In the genomic region with DNA sequence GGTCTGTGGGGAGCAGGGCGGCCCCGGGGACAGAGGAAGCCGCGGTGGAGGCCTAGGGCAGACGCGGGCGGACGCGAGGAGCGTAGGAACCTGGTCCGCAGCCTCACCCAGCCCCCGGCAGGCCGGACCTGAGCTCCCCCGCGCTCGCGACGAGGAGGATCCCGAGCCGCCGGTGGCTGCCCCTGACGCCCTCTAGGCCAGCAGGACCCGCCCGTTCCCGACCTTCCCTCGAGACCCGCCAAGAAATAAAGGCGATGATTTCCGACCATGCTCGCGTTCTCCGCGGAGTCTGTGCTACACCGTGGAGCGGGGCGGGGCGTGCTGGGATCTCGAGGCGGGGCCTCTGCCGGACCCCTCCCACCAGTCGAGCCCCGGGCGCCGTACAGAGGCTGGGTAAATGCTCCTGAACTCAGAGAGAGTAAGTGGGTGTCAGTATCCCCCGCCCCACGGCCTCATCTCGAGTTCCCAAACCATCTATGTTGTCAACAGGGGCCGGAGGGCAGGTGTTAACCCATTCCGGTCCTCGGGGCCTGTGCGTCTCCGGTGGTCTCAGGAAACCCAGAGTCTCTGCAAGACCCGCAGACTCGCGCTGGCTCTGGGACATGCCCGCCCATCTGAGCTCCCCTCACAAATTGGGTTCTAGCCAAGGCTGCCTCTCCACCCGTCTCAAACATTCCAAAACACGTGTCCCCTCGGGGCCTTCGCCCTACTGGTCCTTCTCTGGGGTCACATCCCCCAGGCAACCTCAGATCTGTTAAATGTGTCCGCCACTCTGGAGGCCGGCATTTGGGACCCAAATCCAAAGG, we compare ENCODE assay signal across 8 cellular contexts. TPM values are rescaled to one million over a fixed set of nuclear protein-coding genes. Genes with fewer than 3 reads are reported as not detected.
DNase-seq lines count a peak whose midpoint lies in the region; ATAC-seq, FAIRE-seq and TF ChIP-seq lines count a peak whose summit lies in the region.

No MANE protein-coding gene starts in this region.

- H3K4me3 ChIP-seq in H1 (ENCODE audit: extremely low read depth in 1 of 4, insufficient read depth in 2 of 4, low read depth in 3 of 4, low read length in 4 of 4) (peak overlapping the region; percentile 53 to 84 (median 74)), muscle layer of duodenum (ENCODE audit: low read depth in 1 of 2, low read length in 2 of 2) (peak overlapping the region; percentile 59 to 70)

- peak; percentile 59 for ATAC-seq in HG02943 (IDR thresholded peaks at IDR 0.05; ENCODE audit: low read depth, unreplicated experiment)

- H3K36me3 ChIP-seq in H1 (ENCODE audit: control insufficient read depth in 2 of 4, insufficient read depth in 4 of 4, low read length in 3 of 4), result no peaks in the 10 kb centered on the region
- no peaks in the 10 kb centered on the region for H3K36me3 ChIP-seq in muscle layer of duodenum (ENCODE audit: control insufficient read depth in 1 of 2, insufficient read depth in 2 of 2, low read length in 2 of 2)

- H3K9ac ChIP-seq in H1 (replicated peaks in 1 of 4; ENCODE audit: extremely low read depth in 1 of 4, low read depth in 3 of 4, low read length in 3 of 4), result peak overlapping the region in 3 of 4 experiments; percentile 36 to 74 (median 49); a peak in 6 of 7 replicates

- H3K4me2 ChIP-seq in H1 (ENCODE audit: insufficient read depth in 1 of 2, low read depth in 2 of 2, low read length in 2 of 2), result peak overlapping the region; percentile 75 to 87

- no peak overlapping the region for H2BK120ac ChIP-seq in H1 (replicated peaks; ENCODE audit: low read depth, low read length)

- H3K14ac ChIP-seq in H1 (ENCODE audit: insufficient read length), result no peak overlapping the region

- H3K79me1 ChIP-seq in H1 (ENCODE audit: low read depth, low read length), result no peaks in the 10 kb centered on the region; the same call in 1 of the 2 replicates

- TF ChIP-seq RAD21 in H1 (IDR thresholded peaks at IDR 0.05 in 1 of 2, conservative IDR thresholded peaks at IDR 0.05 in 1 of 2; ENCODE audit: low read depth in 2 of 2, low read length in 2 of 2), result no peak

- no peak overlapping the region for H4K91ac ChIP-seq in H1 (replicated peaks; ENCODE audit: insufficient read length, low read length)

- POLR2A ChIA-PET in H1 (lab: Charles Lee; ENCODE audit: partially characterized antibody), result interaction anchor here (0.6 to 2.4 kb wide), 9 partner anchors 10 to 579 kb away, joined by 3 to 15 read pairs (median 3); partner anchors contain the start of gene MON1B

- CTCF ChIA-PET in H1 (lab: Charles Lee; ENCODE audit: partially characterized antibody), result interaction anchor here (1.3 to 1.4 kb wide), 2 partner anchors 10 to 14 kb away, joined by 3 to 7 read pairs; partner anchors contain the start of gene SYCE1L

- H2BK15ac ChIP-seq in H1 (ENCODE audit: low read length), result no peak overlapping the region

- no peaks in the 10 kb centered on the region for H3K9me3 ChIP-seq in H1 (ENCODE audit: insufficient read depth in 2 of 2, low read depth in 1 of 2, low read length in 1 of 2)
- H3K9me3 ChIP-seq in muscle layer of duodenum (ENCODE audit: control insufficient read depth in 1 of 2, low read length in 2 of 2), result no peaks in the 10 kb centered on the region

- H2BK5ac ChIP-seq in H1 (ENCODE audit: low read depth, low read length), result peak overlapping the region; percentile 75; the same call in 1 of the 2 replicates

- peak overlapping the region; percentile 99 for H3K18ac ChIP-seq in H1 (ENCODE audit: extremely low read depth, low read length)

- no peak overlapping the region for H3K23ac ChIP-seq in H1 (ENCODE audit: insufficient read length)

- peak; percentile 66 to 86 (median 86) for DNase-seq in NCI-H1417 (lab: John Stamatoyannopoulos, UW)
- DNase-seq in NCI-H1417 treated with DMSO at 0.1 percent for 48 hours (lab: John Stamatoyannopoulos, UW), result no peak
- DNase-seq in NCI-H345 (lab: John Stamatoyannopoulos, UW), result peak; percentile 48
- peak; percentile 68 to 69 for DNase-seq in activated CD4-positive, alpha-beta T cell treated with anti-CD3 and anti-CD28 coated beads, Interleukin-2, amount 50 U/mL, for 4 hours
- peak in 1 of 2 experiments; percentile 92 for DNase-seq in H1 (ENCODE audit: low read depth in 1 of 2, low spot score in 2 of 2)
- DNase-seq in stimulated activated naive CD4-positive, alpha-beta T cell (lab: John Stamatoyannopoulos, UW), result peak; percentile 46 to 78 (median 64)

- peak; percentile 43 to 82 for TF ChIP-seq POLR2A in H1 (IDR thresholded peaks at IDR 0.05; ENCODE audit: control extremely low read depth in 1 of 2, low read depth in 2 of 2, low read length in 2 of 2)

- H3K27ac ChIP-seq in H1 (ENCODE audit: low read depth, low read length) (peak overlapping the region; percentile 71; the same call in 1 of the 2 replicates), muscle layer of duodenum (ENCODE audit: low read length) (no peak overlapping the region)

- no peak for TF ChIP-seq CTCF in H1 (IDR thresholded peaks at IDR 0.05; ENCODE audit: control extremely low read depth in 1 of 3, insufficient read depth in 1 of 3, low read depth in 1 of 3, low read length in 3 of 3)

- H3K56ac ChIP-seq in H1 (replicated peaks; ENCODE audit: insufficient read length, low read depth, low read length), result peak overlapping the region; percentile 72

- TF ChIP-seq EP300 in H1 (IDR thresholded peaks at IDR 0.05; ENCODE audit: borderline replicate concordance in 1 of 2, low read depth in 2 of 2, low read length in 2 of 2), result no peak

- peaks cover 5% of the 10 kb centered on the region; the same call in 1 of the 2 replicates for H3K23me2 ChIP-seq in H1 (ENCODE audit: low read depth, low read length)

- no peak overlapping the region for H4K5ac ChIP-seq in H1 (ENCODE audit: insufficient read length, low read depth, low read length)

- H2BK20ac ChIP-seq in H1 (ENCODE audit: low read length), result no peak overlapping the region

- 20% methylated on average over 46 of the region's 62 CpGs; no CpG with 5 or more reads in 1 of the 2 experiments for WGBS in H1 (ENCODE audit: extremely low coverage in 1 of 2, insufficient coverage in 1 of 2, insufficient read length in 1 of 2, insufficient replicate concordance in 2 of 2, low coverage in 1 of 2, low lambda C conversion rate in 2 of 2, missing lambda C conversion rate in 1 of 2), 2 experiments

- H2AFZ ChIP-seq in H1 (ENCODE audit: low read length), result no peak overlapping the region

- H3K27me3 ChIP-seq in H1 (replicated peaks in 1 of 4; ENCODE audit: control insufficient read depth in 3 of 4, extremely low read depth in 1 of 4, insufficient read depth in 3 of 4, low read length in 3 of 4) (no peaks in the 10 kb centered on the region; a peak in 1 of 7 replicates), muscle layer of duodenum (ENCODE audit: low read depth, low read length) (no peaks in the 10 kb centered on the region)

- peak overlapping the region; percentile 88 for H4K8ac ChIP-seq in H1 (ENCODE audit: extremely low read depth, insufficient read depth, low read length)

- H3K79me2 ChIP-seq in H1 (ENCODE audit: control insufficient read depth in 1 of 2, insufficient read depth in 2 of 2, low read length in 2 of 2), result no peaks in the 10 kb centered on the region

- FAIRE-seq in H1 (lab: Jason Lieb, UNC), result no peak

- H4K20me1 ChIP-seq in H1 (replicated peaks in 1 of 2; ENCODE audit: control insufficient read depth in 1 of 2, insufficient read depth in 2 of 2, low read length in 2 of 2), result no peaks in the 10 kb centered on the region

- H2AK5ac ChIP-seq in H1 (ENCODE audit: low read depth, low read length), result no peak overlapping the region

- H2BK12ac ChIP-seq in H1 (ENCODE audit: low read depth, low read length), result 0 out of 2 replicates have a peak overlapping the region, but pooled peaks have one; percentile 31

- peaks cover 0 to 16% (median 11%) of the 10 kb centered on the region in 4 experiments; a peak in 6 of 7 replicates for H3K4me1 ChIP-seq in H1 (replicated peaks in 1 of 4; ENCODE audit: control insufficient read depth in 3 of 4, insufficient read depth in 4 of 4, low read length in 3 of 4)
- H3K4me1 ChIP-seq in muscle layer of duodenum (ENCODE audit: control insufficient read depth in 1 of 2, insufficient read depth in 2 of 2, low read length in 2 of 2), result peaks cover 0 to 10% of the 10 kb centered on the region in 2 donors

- no peak overlapping the region for H3K4ac ChIP-seq in H1 (replicated peaks; ENCODE audit: insufficient read length, low read depth, low read length)

TF ChIP-seq in H1, 55 proteins besides CTCF, POLR2A, EP300 and RAD21 (continues in another document):
- TF ChIP-seq EGR1 (IDR thresholded peaks at IDR 0.05; ENCODE audit: borderline replicate concordance, low read depth, low read length) (no peak), SUZ12 (IDR thresholded peaks at IDR 0.05; ENCODE audit: low read length) (no peak), ZNF274 (IDR thresholded peaks at IDR 0.05; ENCODE audit: borderline replicate concordance, extremely low read depth, low read length) (no peak), BRCA1 (IDR thresholded peaks at IDR 0.05; ENCODE audit: low read depth, low read length) (no peak), SP4 (IDR thresholded peaks at IDR 0.05; ENCODE audit: low read length) (no peak), GTF2F1 (IDR thresholded peaks at IDR 0.05; ENCODE audit: borderline replicate concordance, low read depth, low read length) (no peak)
- TF ChIP-seq, protein P1, sequence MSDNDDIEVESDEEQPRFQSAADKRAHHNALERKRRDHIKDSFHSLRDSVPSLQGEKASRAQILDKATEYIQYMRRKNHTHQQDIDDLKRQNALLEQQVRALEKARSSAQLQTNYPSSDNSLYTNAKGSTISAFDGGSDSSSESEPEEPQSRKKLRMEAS (IDR thresholded peaks at IDR 0.05), result 0 out of 2 replicates have a peak, but pooled peaks have one; percentile 14

RNA-seq across cellular contexts. Expression of gene SYCE1L, which starts 13.7 kb away (rescaled TPM):
- 5.8 and 10.0 TPM in 2 replicates for total RNA-seq in H1 (2021; fragmentation: NEBNext Ultra II Directional; extraction: Animal tissue kit (Norgen Biotek cat#: 25700))
- polyA plus RNA-seq in H1 (2011; rRNA removed), result 2.6 and 6.8 TPM in 2 replicates
- polyA plus RNA-seq in H1 (2011; cell fraction: cytosol; rRNA removed), result 1.5 TPM
- 27.2 TPM for polyA plus RNA-seq in H1 (2011; cell fraction: nucleus; rRNA removed)
- 1.8 to 20.9 TPM (median 2.9 TPM) in 4 replicates for polyA plus RNA-seq in H1 (2012, experiment 1 of 2)
- 0.37 TPM for polyA plus RNA-seq in H1 (2012, experiment 2 of 2)
- polyA plus RNA-seq in H1 (2013, experiment 1 of 2), result 8.9 TPM
- polyA plus RNA-seq in H1 (2013, experiment 2 of 2), result 5.8 TPM
- not detected in 2 replicates for polyA minus RNA-seq in H1 (2011; rRNA and poly(A)+ RNA removed)
- polyA minus RNA-seq in H1 (2011; cell fraction: cytosol; rRNA and poly(A)+ RNA removed), result not detected
- polyA minus RNA-seq in H1 (2011; cell fraction: nucleus; rRNA and poly(A)+ RNA removed), result 2.2 TPM

RNA-seq across cellular contexts. Expression of gene MON1B, which starts 21.9 kb away (rescaled TPM):
- 44.2 and 45.9 TPM in 2 replicates for total RNA-seq in H1 (2021; fragmentation: NEBNext Ultra II Directional; extraction: Animal tissue kit (Norgen Biotek cat#: 25700))
- polyA plus RNA-seq in H1 (2011; rRNA removed), result 20.0 and 42.4 TPM in 2 replicates
- polyA plus RNA-seq in H1 (2011; cell fraction: cytosol; rRNA removed), result 23.9 TPM
- 62.1 TPM for polyA plus RNA-seq in H1 (2011; cell fraction: nucleus; rRNA removed)
- 20.1 to 31.4 TPM (median 27.4 TPM) in 4 replicates for polyA plus RNA-seq in H1 (2012, experiment 1 of 2)
- polyA plus RNA-seq in H1 (2012, experiment 2 of 2), result 13.4 TPM
- 20.7 TPM for polyA plus RNA-seq in H1 (2013, experiment 1 of 2)
- 18.6 TPM for polyA plus RNA-seq in H1 (2013, experiment 2 of 2)
- polyA minus RNA-seq in H1 (2011; rRNA and poly(A)+ RNA removed), result 19.3 and 19.6 TPM in 2 replicates
- 15.5 TPM for polyA minus RNA-seq in H1 (2011; cell fraction: cytosol; rRNA and poly(A)+ RNA removed)
- 23.6 TPM for polyA minus RNA-seq in H1 (2011; cell fraction: nucleus; rRNA and poly(A)+ RNA removed)
